In the genomic region with DNA sequence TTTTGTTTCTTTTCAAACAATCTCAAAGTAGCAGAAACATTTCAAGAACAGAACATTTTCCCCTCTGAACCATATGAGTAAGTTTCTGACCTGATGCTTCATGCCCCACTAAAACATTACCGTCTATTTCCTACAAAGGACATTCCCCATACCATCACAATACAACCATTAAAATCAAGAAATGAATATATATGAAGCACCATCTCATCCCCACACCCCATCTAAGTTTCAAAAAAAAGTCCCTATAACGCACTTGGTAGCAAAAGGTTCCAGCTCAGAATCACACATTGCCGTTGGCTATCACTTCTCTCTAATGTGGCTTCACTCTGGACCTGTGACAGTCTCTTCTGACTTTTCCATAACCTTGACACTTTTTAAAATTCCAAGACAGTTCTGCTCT, we compare ENCODE assay signal across 1 cellular context.
TF ChIP-seq lines count a peak whose summit lies in the region.

No MANE protein-coding gene starts in this region.

TF ChIP-seq in WTC11, 78 proteins besides CTCF, POLR2A, EP300 and RAD21 (continued from another document):
- TF ChIP-seq, protein P1, sequence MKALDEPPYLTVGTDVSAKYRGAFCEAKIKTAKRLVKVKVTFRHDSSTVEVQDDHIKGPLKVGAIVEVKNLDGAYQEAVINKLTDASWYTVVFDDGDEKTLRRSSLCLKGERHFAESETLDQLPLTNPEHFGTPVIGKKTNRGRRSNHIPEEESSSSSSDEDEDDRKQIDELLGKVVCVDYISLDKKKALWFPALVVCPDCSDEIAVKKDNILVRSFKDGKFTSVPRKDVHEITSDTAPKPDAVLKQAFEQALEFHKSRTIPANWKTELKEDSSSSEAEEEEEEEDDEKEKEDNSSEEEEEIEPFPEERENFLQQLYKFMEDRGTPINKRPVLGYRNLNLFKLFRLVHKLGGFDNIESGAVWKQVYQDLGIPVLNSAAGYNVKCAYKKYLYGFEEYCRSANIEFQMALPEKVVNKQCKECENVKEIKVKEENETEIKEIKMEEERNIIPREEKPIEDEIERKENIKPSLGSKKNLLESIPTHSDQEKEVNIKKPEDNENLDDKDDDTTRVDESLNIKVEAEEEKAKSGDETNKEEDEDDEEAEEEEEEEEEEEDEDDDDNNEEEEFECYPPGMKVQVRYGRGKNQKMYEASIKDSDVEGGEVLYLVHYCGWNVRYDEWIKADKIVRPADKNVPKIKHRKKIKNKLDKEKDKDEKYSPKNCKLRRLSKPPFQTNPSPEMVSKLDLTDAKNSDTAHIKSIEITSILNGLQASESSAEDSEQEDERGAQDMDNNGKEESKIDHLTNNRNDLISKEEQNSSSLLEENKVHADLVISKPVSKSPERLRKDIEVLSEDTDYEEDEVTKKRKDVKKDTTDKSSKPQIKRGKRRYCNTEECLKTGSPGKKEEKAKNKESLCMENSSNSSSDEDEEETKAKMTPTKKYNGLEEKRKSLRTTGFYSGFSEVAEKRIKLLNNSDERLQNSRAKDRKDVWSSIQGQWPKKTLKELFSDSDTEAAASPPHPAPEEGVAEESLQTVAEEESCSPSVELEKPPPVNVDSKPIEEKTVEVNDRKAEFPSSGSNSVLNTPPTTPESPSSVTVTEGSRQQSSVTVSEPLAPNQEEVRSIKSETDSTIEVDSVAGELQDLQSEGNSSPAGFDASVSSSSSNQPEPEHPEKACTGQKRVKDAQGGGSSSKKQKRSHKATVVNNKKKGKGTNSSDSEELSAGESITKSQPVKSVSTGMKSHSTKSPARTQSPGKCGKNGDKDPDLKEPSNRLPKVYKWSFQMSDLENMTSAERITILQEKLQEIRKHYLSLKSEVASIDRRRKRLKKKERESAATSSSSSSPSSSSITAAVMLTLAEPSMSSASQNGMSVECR (CRISPR knock-in tag; IDR thresholded peaks at IDR 0.05; ENCODE audit: borderline replicate concordance), result no peak
- TF ChIP-seq, protein P2, sequence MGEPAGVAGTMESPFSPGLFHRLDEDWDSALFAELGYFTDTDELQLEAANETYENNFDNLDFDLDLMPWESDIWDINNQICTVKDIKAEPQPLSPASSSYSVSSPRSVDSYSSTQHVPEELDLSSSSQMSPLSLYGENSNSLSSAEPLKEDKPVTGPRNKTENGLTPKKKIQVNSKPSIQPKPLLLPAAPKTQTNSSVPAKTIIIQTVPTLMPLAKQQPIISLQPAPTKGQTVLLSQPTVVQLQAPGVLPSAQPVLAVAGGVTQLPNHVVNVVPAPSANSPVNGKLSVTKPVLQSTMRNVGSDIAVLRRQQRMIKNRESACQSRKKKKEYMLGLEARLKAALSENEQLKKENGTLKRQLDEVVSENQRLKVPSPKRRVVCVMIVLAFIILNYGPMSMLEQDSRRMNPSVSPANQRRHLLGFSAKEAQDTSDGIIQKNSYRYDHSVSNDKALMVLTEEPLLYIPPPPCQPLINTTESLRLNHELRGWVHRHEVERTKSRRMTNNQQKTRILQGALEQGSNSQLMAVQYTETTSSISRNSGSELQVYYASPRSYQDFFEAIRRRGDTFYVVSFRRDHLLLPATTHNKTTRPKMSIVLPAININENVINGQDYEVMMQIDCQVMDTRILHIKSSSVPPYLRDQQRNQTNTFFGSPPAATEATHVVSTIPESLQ (CRISPR knock-in tag; IDR thresholded peaks at IDR 0.05), result no peak
- no peak for TF ChIP-seq JUN (CRISPR knock-in tag; IDR thresholded peaks at IDR 0.05)
- TF ChIP-seq GRHL2 (CRISPR knock-in tag; IDR thresholded peaks at IDR 0.05; ENCODE audit: insufficient replicate concordance, severe bottlenecking), result no peak
